27 cellular contexts compared by ENCODE assay signal in the genomic region with DNA sequence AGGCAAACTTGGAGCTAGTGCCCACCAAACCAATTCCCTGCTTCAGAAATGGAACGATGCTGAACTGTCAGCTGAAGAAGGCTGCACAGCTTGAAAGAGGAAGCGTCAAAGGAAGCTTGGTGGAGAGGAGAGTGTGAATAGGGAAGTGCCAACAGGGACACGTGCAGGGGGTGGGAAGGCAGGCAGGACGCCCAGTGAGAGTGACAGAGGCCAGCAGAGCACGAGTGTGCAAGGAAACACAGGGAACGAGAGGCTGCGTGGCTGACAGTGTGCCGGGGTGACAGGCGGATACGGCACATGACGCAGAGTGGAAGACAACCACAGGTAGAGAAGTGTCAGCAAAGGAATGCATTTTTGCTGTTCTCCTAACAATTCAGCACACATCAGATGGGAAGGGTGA.
A peak's percentile ranks its signal among the peaks of the same experiment; 100 is the strongest.
DNase-seq lines count a peak whose midpoint lies in the region; ATAC-seq and TF ChIP-seq lines count a peak whose summit lies in the region.
"Had no signal": no experiment of that assay in that cellular context is flagged by ENCODE, and none has a peak within 500 bp of the region (broad histone marks: within the 10 kb centered on the region; RNA-seq: fewer than 3 reads in every experiment).

No MANE protein-coding gene starts in this region.

- 81 to 83% methylated on average over 11 of the region's 11 CpGs for WGBS in testis, 2 donors

- ATAC-seq in left ventricle myocardium superior, result peak; percentile 28
- ATAC-seq: activated T-cell treated with anti-CD3 and anti-CD28 coated beads, Interleukin-2, amount 50 U/mL, for 4 hours; K562; left lung had no signal

- H3K36me3 ChIP-seq in testis (ENCODE audit: low read depth, missing control alignments), result no peaks in the 10 kb centered on the region
- H3K36me3 ChIP-seq: left lung, neutrophil, SJSA1 had no signal

- no peak overlapping the region for H3K4me3 ChIP-seq in testis
- H3K4me3 ChIP-seq: K562, left lung, SJSA1 had no signal

- no peaks in the 10 kb centered on the region for H3K9me3 ChIP-seq in testis
- H3K9me3 ChIP-seq: neutrophil, SJSA1 had no signal

- intact Hi-C loops in left ventricle myocardium superior (cut with micrococcal nuclease) (no loop called here), testis (cut with DNase I; ENCODE audit: low total_unique reads) (no loop called here)

- TF ChIP-seq POLR2A in testis (IDR thresholded peaks at IDR 0.05), result no peak

- peak; percentile 0 for DNase-seq in NOMO-1 treated with DMSO at 0.1 percent for 48 hours (lab: John Stamatoyannopoulos, UW; ENCODE audit: unreplicated experiment)
- no peak for DNase-seq in NOMO-1 (lab: John Stamatoyannopoulos, UW; ENCODE audit: unreplicated experiment in 2 of 2)
- peak; percentile 1 for DNase-seq in OCI-M1 (lab: John Stamatoyannopoulos, UW)
- DNase-seq in left ventricle myocardium superior, result peak; percentile 43
- peak; percentile 14 for DNase-seq in testis
- no peak for DNase-seq in SHP77 treated with DMSO at 0.1 percent for 48 hours (lab: John Stamatoyannopoulos, UW)
- DNase-seq in activated CD8-positive, alpha-beta memory T cell treated with anti-CD3 and anti-CD28 coated beads, Interleukin-2, amount 50 U/mL, for 48 hours, result no peak
- DNase-seq in NCI-H1105 (lab: John Stamatoyannopoulos, UW), result no peak
- DNase-seq: activated CD4-positive, CD25-positive, alpha-beta regulatory T cell; activated gamma-delta T cell treated with Interleukin-2 at 50 U/mL for 16 hours; activated naive CD8-positive, alpha-beta T cell treated with anti-CD3 and anti-CD28 coated beads, Interleukin-2, amount 10 ng/mL, durations not matched to agents 7 days and 5 days; activated T-cell treated with anti-CD3 and anti-CD28 coated beads, Interleukin-2, amount 50 U/mL, for 4 hours; CD4-positive, alpha-beta memory T cell; DND-41; effector CD4-positive, alpha-beta T cell; islet precursor cell; left lung; NCI-H1436; NCI-H2081; NCI-H2227 treated with DMSO at 0.1 percent for 48 hours; NCI-H526; NK-92 treated with Interleukin-12 subunit alpha and Interleukin-12 subunit beta, amount 100 ng/mL, for 24 hours; stimulated activated CD4-positive, alpha-beta T cell treated with anti-CD3 and anti-CD28 coated beads, Interleukin-4, amount 100 ng/mL, for 1 hour; T-helper 1 cell had no signal

- no peak for TF ChIP-seq CTCF in testis (IDR thresholded peaks at IDR 0.05)

- H3K27me3 ChIP-seq in testis, result no peaks in the 10 kb centered on the region
- H3K27me3 ChIP-seq: left lung, neutrophil, SJSA1 had no signal

- no peak overlapping the region for H3K27ac ChIP-seq in testis
- H3K27ac ChIP-seq: left lung, neutrophil, SJSA1 had no signal

- no peaks in the 10 kb centered on the region for H3K4me1 ChIP-seq in testis
- H3K4me1 ChIP-seq: left lung had no signal

Comparison
In these comparisons a context has a peak if more than half of its experiments do, and no peak if none do; other contexts are left out.
1. DNase-seq: peak in NOMO-1 treated with DMSO at 0.1 percent for 48 hours (single experiment), OCI-M1 (single experiment), left ventricle myocardium superior (single experiment) and testis (single experiment); none in NOMO-1 (0 of 2), SHP77 treated with DMSO at 0.1 percent for 48 hours (single experiment), activated CD8-positive, alpha-beta memory T cell treated with anti-CD3 and anti-CD28 coated beads, Interleukin-2, amount 50 U/mL, for 48 hours (single experiment) and NCI-H1105 (single experiment).